ENCODE assay signal across 8 cellular contexts in genomic region chr19:38647966-38648788, GRCh38. TPM values are rescaled to one million over a fixed set of nuclear protein-coding genes. Genes with fewer than 3 reads are reported as not detected.
A peak's percentile ranks its signal among the peaks of the same experiment; 100 is the strongest.
DNase-seq lines count a peak whose midpoint lies in the region; ATAC-seq and TF ChIP-seq lines count a peak whose summit lies in the region.

No MANE protein-coding gene starts in this region.

- intact Hi-C loops in Calu3 (cut with micrococcal nuclease; ENCODE audit: unreplicated experiment), result no loop called here

- peak overlapping the region; percentile 91 for H3K27ac ChIP-seq in neutrophil

- no peaks in the 10 kb centered on the region for H3K27me3 ChIP-seq in NT2/D1 (ENCODE audit: insufficient read depth, insufficient read length)
- no peaks in the 10 kb centered on the region for H3K27me3 ChIP-seq in neutrophil

- no TSS peak for BruUV-seq in Calu3 (replicated peaks; lab: Mats Ljungman, UMichigan)

- DNase-seq in Calu3 (no peak), NT2/D1 (ENCODE audit: low read depth, low spot score) (no peak), NK-92 (lab: John Stamatoyannopoulos, UW; ENCODE audit: unreplicated experiment) (no peak), middle frontal gyrus (ENCODE audit: extremely low spot score, low spot score) (no peak), NCI-H2029 (lab: John Stamatoyannopoulos, UW) (no peak)
- no peak for DNase-seq in effector memory CD8-positive, alpha-beta T cell

- TF ChIP-seq CTCF in Calu3 (IDR thresholded peaks at IDR 0.05; ENCODE audit: unreplicated experiment) (no peak), neutrophil (IDR thresholded peaks at IDR 0.05) (no peak)

- CTCF ChIA-PET in Calu3 (lab: Charles Lee), result interaction anchor here (0.6 to 2.5 kb wide), 7 partner anchors 9 to 282 kb away, joined by 3 to 19 read pairs (median 4); partner anchors contain the start of gene NFKBIB

- H3K9me3 ChIP-seq in NT2/D1 (ENCODE audit: insufficient read depth, low read length), result no peaks in the 10 kb centered on the region; the same call in 1 of the 2 replicates
- H3K9me3 ChIP-seq in neutrophil, result no peaks in the 10 kb centered on the region

- peak overlapping the region; percentile 92 for H3K9ac ChIP-seq in NT2/D1 (ENCODE audit: insufficient read length, low read depth)

- H3K36me3 ChIP-seq in NT2/D1 (ENCODE audit: insufficient read depth, insufficient read length, low read length) (peaks cover 15% of the 10 kb centered on the region), neutrophil (no peaks in the 10 kb centered on the region)

- H3K4me3 ChIP-seq in NT2/D1 (ENCODE audit: insufficient read length, low read depth), result peak overlapping the region; percentile 91
- peak overlapping the region; percentile 91 to 94 for H3K4me3 ChIP-seq in neutrophil (ENCODE audit: low read depth in 1 of 2, low read length in 1 of 2)

- peaks cover 2% of the 10 kb centered on the region for H3K4me1 Mint-ChIP-seq in Calu3 (ENCODE audit: low read depth, unreplicated experiment)
- peaks cover 46 to 49% of the 10 kb centered on the region in 2 donors for H3K4me1 Mint-ChIP-seq in effector memory CD8-positive, alpha-beta T cell (ENCODE audit: low read depth in 2 of 2)

- no peak for ATAC-seq in effector memory CD8-positive, alpha-beta T cell (replicated peaks)
- no peak for ATAC-seq in HG03565 (IDR thresholded peaks at IDR 0.05; ENCODE audit: unreplicated experiment)

- H3K4me3 Mint-ChIP-seq in Calu3 (ENCODE audit: low read depth, unreplicated experiment), result peak overlapping the region; percentile 99
- H3K4me3 Mint-ChIP-seq in effector memory CD8-positive, alpha-beta T cell, result peak overlapping the region; percentile 93 to 100

- peaks cover 65% of the 10 kb centered on the region for H3K36me3 Mint-ChIP-seq in Calu3 (ENCODE audit: insufficient read depth, unreplicated experiment)
- peaks cover 17% of the 10 kb centered on the region for H3K36me3 Mint-ChIP-seq in effector memory CD8-positive, alpha-beta T cell (ENCODE audit: insufficient read depth)

- H3K4me1 ChIP-seq in NT2/D1 (ENCODE audit: insufficient read depth, insufficient read length) (peaks cover 9% of the 10 kb centered on the region), neutrophil (ENCODE audit: control insufficient read depth in 1 of 2, insufficient read depth in 1 of 2, low read depth in 1 of 2, low read length in 1 of 2) (peaks cover 53 to 57% of the 10 kb centered on the region in 2 experiments)

- peak overlapping the region; percentile 100 for H3K27ac Mint-ChIP-seq in Calu3 (ENCODE audit: unreplicated experiment)
- H3K27ac Mint-ChIP-seq in effector memory CD8-positive, alpha-beta T cell, result peak overlapping the region; percentile 95 to 99

- H3K9me3 Mint-ChIP-seq in Calu3 (ENCODE audit: low read depth, unreplicated experiment), result no peaks in the 10 kb centered on the region
- no peaks in the 10 kb centered on the region for H3K9me3 Mint-ChIP-seq in effector memory CD8-positive, alpha-beta T cell

- H3K27me3 Mint-ChIP-seq in Calu3 (ENCODE audit: unreplicated experiment), result no peaks in the 10 kb centered on the region
- no peaks in the 10 kb centered on the region for H3K27me3 Mint-ChIP-seq in effector memory CD8-positive, alpha-beta T cell

RNA-seq across cellular contexts. Expression of gene ACTN4, which starts 0.7 kb away (rescaled TPM):
- total RNA-seq in Calu3 (2022), result 1,462 and 1,577 TPM in 2 replicates

RNA-seq across cellular contexts. Expression of gene EIF3K, which starts 29.2 kb away (rescaled TPM):
- 334 and 338 TPM in 2 replicates for total RNA-seq in Calu3 (2022)

RNA-seq across cellular contexts. Expression of gene MAP4K1, which starts 30.4 kb away (rescaled TPM):
- total RNA-seq in Calu3 (2022), result 1.2 TPM in 1 of 2 replicates, not detected in the other
